ENCODE assay signal across 1 cellular context in the genomic region with DNA sequence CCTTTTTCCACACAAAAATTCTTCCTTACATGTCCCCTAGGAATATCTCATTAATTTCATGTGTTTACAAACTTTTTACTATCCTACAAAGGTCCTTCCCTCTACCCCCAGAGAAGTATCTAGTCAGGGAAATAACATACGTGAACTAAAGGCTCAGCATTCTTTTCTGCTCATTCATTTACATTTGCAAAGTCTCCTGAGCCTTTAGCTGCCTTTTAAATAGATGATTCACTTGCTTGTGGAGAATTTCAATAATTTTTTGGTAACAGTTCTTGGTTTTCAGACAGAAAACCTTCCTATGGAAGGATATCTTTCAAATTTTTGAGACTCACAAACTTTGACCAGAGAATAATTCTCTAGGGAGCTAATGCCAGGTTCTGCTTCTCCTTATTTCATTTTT.
TF ChIP-seq lines count a peak whose summit lies in the region.

No MANE protein-coding gene starts in this region.

TF ChIP-seq in GM23338, 12 proteins besides CTCF, POLR2A, EP300 and RAD21 (continued from another document):
- TF ChIP-seq REST (IDR thresholded peaks at IDR 0.05; ENCODE audit: unreplicated experiment) (no peak), POLR2AphosphoS5 (IDR thresholded peaks at IDR 0.05; ENCODE audit: low read depth) (no peak)
